10 cellular contexts compared by ENCODE assay signal in genomic region chr14:68444449-68445168, GRCh38.
A peak's percentile ranks its signal among the peaks of the same experiment; 100 is the strongest.
DNase-seq lines count a peak whose midpoint lies in the region; TF ChIP-seq lines count a peak whose summit lies in the region.
"Had no signal": no experiment of that assay in that cellular context is flagged by ENCODE, and none has a peak within 500 bp of the region (broad histone marks: within the 10 kb centered on the region; RNA-seq: fewer than 3 reads in every experiment).

No MANE protein-coding gene starts in this region.

- H3K36me3 Mint-ChIP-seq in HFFc6 (ENCODE audit: low read depth), result no peaks in the 10 kb centered on the region

- no peak overlapping the region for H3K27ac Mint-ChIP-seq in HFFc6
- H3K27ac Mint-ChIP-seq: T-helper 1 cell treated with Interleukin-12 subunit alpha and Interleukin-12 subunit beta and Interleukin-4 antibody, amounts not matched to agents 30 μg/mL and 1 μg/mL, for 36 hours had no signal

- H3K27me3 Mint-ChIP-seq in HFFc6 (ENCODE audit: insufficient read depth), result no peaks in the 10 kb centered on the region

- peaks cover 37% of the 10 kb centered on the region for H3K4me1 Mint-ChIP-seq in HFFc6 (ENCODE audit: low read depth)

- H3K9me3 Mint-ChIP-seq in HFFc6, result no peaks in the 10 kb centered on the region
- H3K9me3 Mint-ChIP-seq: T-helper 1 cell treated with Interleukin-12 subunit alpha and Interleukin-12 subunit beta and Interleukin-4 antibody, amounts not matched to agents 30 μg/mL and 1 μg/mL, for 36 hours had no signal

- H3K4me3 Mint-ChIP-seq in HFFc6, result no peak overlapping the region
- H3K4me3 Mint-ChIP-seq: T-helper 1 cell treated with Interleukin-12 subunit alpha and Interleukin-12 subunit beta and Interleukin-4 antibody, amounts not matched to agents 30 μg/mL and 1 μg/mL, for 36 hours had no signal

- in situ Hi-C loops in SK-MEL-5 (cut with HindIII; ENCODE audit: low pct_unique_long_range_greater_than_20kb, low sequenced_read_pairs), result no loop called here

- H3K4me3 ChIP-seq in fibroblast of the aortic adventitia (ENCODE audit: low read depth, low read length) (no peak overlapping the region), retinal pigment epithelial cell (ENCODE audit: low read length) (no peak overlapping the region)

- peak; percentile 47 for DNase-seq in GM03348 (ENCODE audit: low spot score)
- DNase-seq in SK-MEL-5 (ENCODE audit: low read depth, low spot score), result peak; percentile 79
- peak; percentile 74 for DNase-seq in fibroblast of the aortic adventitia (ENCODE audit: low read depth)
- DNase-seq in retinal pigment epithelial cell (ENCODE audit: low read depth), result peak; percentile 60
- no peak for DNase-seq in HFFc6
- DNase-seq in NCI-H1436 treated with DMSO at 0.1 percent for 48 hours (lab: John Stamatoyannopoulos, UW), result no peak
- no peak for DNase-seq in GOT3 (lab: John Stamatoyannopoulos, UW)
- no peak for DNase-seq in NCI-H2227 (lab: John Stamatoyannopoulos, UW; ENCODE audit: unreplicated experiment)
- DNase-seq: NCI-H446 treated with DMSO at 0.1 percent for 48 hours had no signal

- TF ChIP-seq CTCF in fibroblast of the aortic adventitia (IDR thresholded peaks at IDR 0.05; ENCODE audit: insufficient read depth, low read length) (no peak), retinal pigment epithelial cell (conservative IDR thresholded peaks at IDR 0.05; ENCODE audit: low read depth, low read length) (no peak), HFFc6 (IDR thresholded peaks at IDR 0.05) (no peak)

Comparison
In these comparisons a context has a peak if more than half of its experiments do, and no peak if none do; other contexts are left out.
1. DNase-seq: peak in GM03348 (single experiment), SK-MEL-5 (single experiment), fibroblast of the aortic adventitia (single experiment) and retinal pigment epithelial cell (single experiment); none in HFFc6 (single experiment), NCI-H1436 treated with DMSO at 0.1 percent for 48 hours (single experiment), GOT3 (single experiment) and NCI-H2227 (single experiment).